In the genomic region with DNA sequence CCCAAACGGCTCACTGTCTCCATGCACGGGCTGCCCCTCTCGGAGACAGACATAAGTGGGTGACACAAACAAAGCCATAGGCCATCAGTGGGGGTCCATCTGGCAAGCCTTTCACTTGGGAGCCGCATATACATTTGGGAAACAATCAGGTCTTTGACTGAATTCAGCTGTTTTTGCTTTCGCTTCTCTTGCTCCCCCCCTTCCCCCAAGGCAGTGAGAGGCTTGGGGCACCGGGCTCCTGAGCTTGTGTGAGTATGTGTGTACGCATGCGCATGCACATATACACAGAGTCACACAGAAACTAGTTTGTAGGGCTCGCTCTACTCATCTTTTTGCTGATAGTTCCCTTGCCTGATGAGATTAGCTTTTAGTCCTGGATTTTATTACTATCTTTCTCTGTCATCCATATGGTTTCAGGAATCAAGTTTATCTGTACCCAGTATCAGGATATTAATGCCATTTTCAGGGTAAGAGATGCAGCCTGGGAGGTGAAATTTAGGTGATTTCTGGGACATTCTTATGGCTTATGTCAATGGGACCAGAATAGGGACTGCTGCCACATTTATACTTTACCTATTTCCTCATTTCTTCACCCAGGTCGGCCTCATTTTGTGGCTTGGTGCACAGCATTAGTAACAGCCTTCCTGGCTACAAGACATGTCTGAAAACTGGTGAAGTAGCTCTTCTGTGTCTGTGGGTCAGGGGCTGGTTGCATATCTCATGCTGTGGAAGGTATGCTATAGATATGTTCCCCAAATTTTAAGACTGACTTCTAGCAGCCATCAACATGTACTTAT, we compare ENCODE assay signal across 12 cellular contexts.
DNase-seq lines count a peak whose midpoint lies in the region; ATAC-seq, FAIRE-seq and TF ChIP-seq lines count a peak whose summit lies in the region.
"Had no signal": no experiment of that assay in that cellular context is flagged by ENCODE, and none has a peak within 500 bp of the region (broad histone marks: within the 10 kb centered on the region; RNA-seq: fewer than 3 reads in every experiment).

No MANE protein-coding gene starts in this region.

- H3K36me3 Mint-ChIP-seq in CD4-positive, alpha-beta T cell (ENCODE audit: low read depth), result no peaks in the 10 kb centered on the region

- no peak overlapping the region for H4K8ac ChIP-seq in mesendoderm (ENCODE audit: low read depth, low read length)

- H4K20me1 ChIP-seq in DOHH2 (ENCODE audit: control insufficient read depth, insufficient read depth, low read depth, low read length) (no peaks in the 10 kb centered on the region), K562 (replicated peaks; ENCODE audit: control insufficient read depth, insufficient read depth, low read length) (no peaks in the 10 kb centered on the region)

- intact Hi-C loops in K562 (cut with micrococcal nuclease) (no loop called here), breast epithelium (cut with DNase I; ENCODE audit: low total_unique reads) (no loop called here)
- intact Hi-C loops in CD4-positive, alpha-beta T cell (cut with DNase I, micrococcal nuclease), result no loop called here

- H3K4ac ChIP-seq in mesendoderm (ENCODE audit: low read depth, low read length), result no peak overlapping the region

- H3K23ac ChIP-seq in mesendoderm (ENCODE audit: low read length), result no peak overlapping the region

- 1% methylated on average over 9 of the region's 10 CpGs for WGBS in K562 (ENCODE audit: insufficient coverage, low coverage, missing lambda C conversion rate)
- no CpG with 5 or more reads among the region's 10 CpGs for WGBS in mesendoderm (ENCODE audit: extremely low coverage, insufficient coverage, low lambda C conversion rate)

- no peak overlapping the region for H3K27ac Mint-ChIP-seq in CD4-positive, alpha-beta T cell
- H3K27ac Mint-ChIP-seq: stimulated activated naive CD8-positive, alpha-beta T cell treated with anti-CD3 and anti-CD28 coated beads, Interleukin-15, Interleukin-2, amounts not matched to agents 100 ng/mL and 50 ng/mL, for 24 hours had no signal

- H3K4me1 ChIP-seq in DOHH2 (ENCODE audit: control insufficient read depth, low read length), result peaks cover 60% of the 10 kb centered on the region
- H3K4me1 ChIP-seq in K562 (replicated peaks in 1 of 2; ENCODE audit: control insufficient read depth in 2 of 2, insufficient read depth in 2 of 2, low read length in 2 of 2), result no peaks in the 10 kb centered on the region
- no peaks in the 10 kb centered on the region for H3K4me1 ChIP-seq in breast epithelium
- no peaks in the 10 kb centered on the region for H3K4me1 ChIP-seq in mesendoderm (ENCODE audit: control insufficient read depth, low read depth, low read length)
- H3K4me1 ChIP-seq: SJSA1, uterus had no signal

- no peaks in the 10 kb centered on the region for H3K27me3 Mint-ChIP-seq in CD4-positive, alpha-beta T cell
- H3K27me3 Mint-ChIP-seq: stimulated activated naive CD8-positive, alpha-beta T cell treated with anti-CD3 and anti-CD28 coated beads, Interleukin-15, Interleukin-2, amounts not matched to agents 100 ng/mL and 50 ng/mL, for 24 hours had no signal

- ATAC-seq in GM19463 (IDR thresholded peaks at IDR 0.05; ENCODE audit: unreplicated experiment) (peak; percentile 89), K562 (no peak)
- no peak for ATAC-seq in CD4-positive, alpha-beta T cell (ENCODE audit: poor library complexity)

- H3K27ac ChIP-seq in DOHH2 (ENCODE audit: low read depth, low read length) (no peak overlapping the region), K562 (ENCODE audit: extremely low read depth, low read depth, low read length) (no peak overlapping the region), breast epithelium (no peak overlapping the region), mesendoderm (ENCODE audit: low read depth, low read length) (no peak overlapping the region)
- no peak overlapping the region for H3K27ac ChIP-seq in CD4-positive, alpha-beta T cell (ENCODE audit: low read depth, low read length)
- H3K27ac ChIP-seq: SJSA1, uterus had no signal

- no peak overlapping the region for H2BK5ac ChIP-seq in mesendoderm (ENCODE audit: low read length)

- H4K5ac ChIP-seq in mesendoderm (ENCODE audit: low read length), result no peak overlapping the region

- H3K4me3 ChIP-seq in DOHH2 (ENCODE audit: low read length) (peak overlapping the region; percentile 24; the same call in 1 of the 2 replicates), K562 (no peak overlapping the region), breast epithelium (no peak overlapping the region), mesendoderm (ENCODE audit: low read length) (no peak overlapping the region)
- H3K4me3 ChIP-seq: SJSA1, uterus had no signal

- no peak overlapping the region for H2BK120ac ChIP-seq in mesendoderm (ENCODE audit: low read depth, low read length)

- CTCF ChIA-PET in K562 (lab: Yijun Ruan, JAX; ENCODE audit: low intra/inter-chr PET ratio), result no interaction called here
- CTCF ChIA-PET in CD4-positive, alpha-beta T cell (lab: Charles Lee), result no interaction called here

- H3F3A ChIP-seq in DOHH2 (ENCODE audit: control insufficient read depth, insufficient read depth), result no peaks in the 10 kb centered on the region

- POLR2A ChIA-PET in K562 (lab: Yijun Ruan, JAX), result no interaction called here
- POLR2A ChIA-PET in CD4-positive, alpha-beta T cell (lab: Charles Lee), result no interaction called here

- H3K9me3 Mint-ChIP-seq in CD4-positive, alpha-beta T cell, result no peaks in the 10 kb centered on the region
- H3K9me3 Mint-ChIP-seq: stimulated activated naive CD8-positive, alpha-beta T cell treated with anti-CD3 and anti-CD28 coated beads, Interleukin-15, Interleukin-2, amounts not matched to agents 100 ng/mL and 50 ng/mL, for 24 hours had no signal

- H3K4me1 Mint-ChIP-seq in CD4-positive, alpha-beta T cell (ENCODE audit: low read depth), result no peaks in the 10 kb centered on the region

- H2AK5ac ChIP-seq in mesendoderm (ENCODE audit: low read length), result no peak overlapping the region

- H3K79me1 ChIP-seq in mesendoderm (ENCODE audit: low read length), result no peaks in the 10 kb centered on the region

- H3K9me1 ChIP-seq in K562 (ENCODE audit: control insufficient read depth, insufficient read depth, low read length), result no peaks in the 10 kb centered on the region

- H3K4me3 Mint-ChIP-seq in CD4-positive, alpha-beta T cell, result no peak overlapping the region
- H3K4me3 Mint-ChIP-seq: stimulated activated naive CD8-positive, alpha-beta T cell treated with anti-CD3 and anti-CD28 coated beads, Interleukin-15, Interleukin-2, amounts not matched to agents 100 ng/mL and 50 ng/mL, for 24 hours had no signal

- H2BK15ac ChIP-seq in mesendoderm (replicated peaks; ENCODE audit: low read depth), result no peak overlapping the region

- no peak for TF ChIP-seq EP300 in K562 (IDR thresholded peaks at IDR 0.05; ENCODE audit: low read length)

- DNase-seq in NCI-H1436 treated with DMSO at 0.1 percent for 48 hours (lab: John Stamatoyannopoulos, UW) (peak; percentile 81), K562 (ENCODE audit: extremely low read depth in 1 of 4, low spot score in 3 of 4) (no peak), breast epithelium (ENCODE audit: low spot score in 2 of 2) (no peak), mesendoderm (no peak), DMS114 treated with DMSO at 0.1 percent for 48 hours (lab: John Stamatoyannopoulos, UW; ENCODE audit: unreplicated experiment) (no peak)
- no peak for DNase-seq in CD4-positive, alpha-beta T cell
- DNase-seq: mammary epithelial cell, uterus had no signal

- TF ChIP-seq RAD21 in K562 (CRISPR knock-in tag; conservative IDR thresholded peaks at IDR 0.05 in 1 of 2, IDR thresholded peaks at IDR 0.05 in 1 of 2), result no peak

- FAIRE-seq in K562 (lab: Jason Lieb, UNC), result no peak

- H3K36me3 ChIP-seq in DOHH2 (ENCODE audit: control insufficient read depth, low read length) (peaks cover 25% of the 10 kb centered on the region), K562 (ENCODE audit: control insufficient read depth, insufficient read depth, low read length) (no peaks in the 10 kb centered on the region), breast epithelium (no peaks in the 10 kb centered on the region), mesendoderm (ENCODE audit: control insufficient read depth, insufficient read depth, low read length) (no peaks in the 10 kb centered on the region)
- H3K36me3 ChIP-seq: SJSA1, uterus had no signal

- no peak overlapping the region for H3K18ac ChIP-seq in mesendoderm (ENCODE audit: low read length)

- H3K9ac ChIP-seq in K562 (ENCODE audit: insufficient read depth in 1 of 2, low read depth in 2 of 2, low read length in 2 of 2) (no peak overlapping the region), mesendoderm (ENCODE audit: low read length) (no peak overlapping the region)

- no TSS peak for BruUV-seq in K562 (replicated peaks; lab: Mats Ljungman, UMichigan)

- no peak overlapping the region for H3K56ac ChIP-seq in mesendoderm (ENCODE audit: low read length)

- peaks cover 65% of the 10 kb centered on the region for H3K79me2 ChIP-seq in DOHH2 (ENCODE audit: control insufficient read depth, low read length)
- no peaks in the 10 kb centered on the region for H3K79me2 ChIP-seq in K562 (ENCODE audit: control insufficient read depth, insufficient read depth, low read length)
- H3K79me2 ChIP-seq in mesendoderm (ENCODE audit: control insufficient read depth, insufficient read depth, low read length), result no peaks in the 10 kb centered on the region

- H3K27me3 ChIP-seq in DOHH2 (ENCODE audit: control insufficient read depth, low read length) (no peaks in the 10 kb centered on the region), K562 (ENCODE audit: control insufficient read depth in 2 of 2, insufficient read depth in 2 of 2, low read length in 2 of 2) (no peaks in the 10 kb centered on the region), breast epithelium (peaks cover 0 to 7% of the 10 kb centered on the region in 2 donors), mesendoderm (ENCODE audit: insufficient read depth, low read length, poor library complexity) (no peaks in the 10 kb centered on the region)
- H3K27me3 ChIP-seq in CD4-positive, alpha-beta T cell (ENCODE audit: control insufficient read depth, insufficient read depth, low read length), result no peaks in the 10 kb centered on the region
- H3K27me3 ChIP-seq: SJSA1, uterus had no signal

- no peak overlapping the region for H2AFZ ChIP-seq in K562 (ENCODE audit: low read depth, low read length)

- TF ChIP-seq POLR2A in K562 (conservative IDR thresholded peaks at IDR 0.05), result no peak
- TF ChIP-seq POLR2A in breast epithelium (IDR thresholded peaks at IDR 0.05), result no peak

- H3K9me3 ChIP-seq in DOHH2 (ENCODE audit: control insufficient read depth, insufficient read depth, low read length) (no peaks in the 10 kb centered on the region), K562 (replicated peaks; ENCODE audit: control insufficient read depth, insufficient read depth, low read depth, low read length) (no peaks in the 10 kb centered on the region), breast epithelium (peaks cover 0 to 9% of the 10 kb centered on the region in 2 donors)
- H3K9me3 ChIP-seq in CD4-positive, alpha-beta T cell (ENCODE audit: control insufficient read depth, low read length), result no peaks in the 10 kb centered on the region
- H3K9me3 ChIP-seq: SJSA1, uterus had no signal

- TF ChIP-seq CTCF in DOHH2 (IDR thresholded peaks at IDR 0.05; ENCODE audit: low read depth, low read length, poor library complexity, severe bottlenecking) (no peak), K562 (IDR thresholded peaks at IDR 0.05 in 2 of 3, conservative IDR thresholded peaks at IDR 0.05 in 1 of 3; ENCODE audit: insufficient read depth in 2 of 3, low read depth in 1 of 3, low read length in 3 of 3) (no peak), breast epithelium (IDR thresholded peaks at IDR 0.05) (no peak)
- no peak for TF ChIP-seq CTCF in CD4-positive, alpha-beta T cell (IDR thresholded peaks at IDR 0.05)

- no peaks in the 10 kb centered on the region for H3K9me2 ChIP-seq in DOHH2 (replicated peaks; ENCODE audit: control insufficient read depth, low read length)

- in situ Hi-C loops in K562 (cut with MboI), result no loop called here

- H3K4me2 ChIP-seq in DOHH2 (ENCODE audit: low read length) (peak overlapping the region; percentile 50), K562 (ENCODE audit: insufficient read depth, low read length) (no peak overlapping the region), mesendoderm (ENCODE audit: low read length) (no peak overlapping the region)
